In genomic region chr18:21629089-21629832, GRCh38 we compare ENCODE assay signal across 10 cellular contexts. TPM values are rescaled to one million over a fixed set of nuclear protein-coding genes. Genes with fewer than 3 reads are reported as not detected.
DNase-seq lines count a peak whose midpoint lies in the region; ATAC-seq, FAIRE-seq and TF ChIP-seq lines count a peak whose summit lies in the region.
"Had no signal": no experiment of that assay in that cellular context is flagged by ENCODE, and none has a peak within 500 bp of the region (broad histone marks: within the 10 kb centered on the region; RNA-seq: fewer than 3 reads in every experiment).

No MANE protein-coding gene starts in this region.

- no peak for TF ChIP-seq CTCF in Caco-2 (IDR thresholded peaks at IDR 0.05; ENCODE audit: insufficient read depth in 1 of 2, low read depth in 1 of 2, low read length in 1 of 2, severe bottlenecking in 1 of 2, unreplicated experiment in 1 of 2)
- no peak for TF ChIP-seq CTCF in omental fat pad (IDR thresholded peaks at IDR 0.05)

- H3K9me3 Mint-ChIP-seq in Caco-2 (ENCODE audit: unreplicated experiment) (no peaks in the 10 kb centered on the region), T-cell (no peaks in the 10 kb centered on the region)
- H3K9me3 Mint-ChIP-seq: mesothelial cell of epicardium had no signal

- H3K36me3 Mint-ChIP-seq in Caco-2 (ENCODE audit: insufficient read depth, unreplicated experiment) (peaks cover 85% of the 10 kb centered on the region), T-cell (peaks cover 31% of the 10 kb centered on the region)

- no peak overlapping the region for H3K4me3 ChIP-seq in Caco-2 (ENCODE audit: low read depth, low read length)

- H3K27ac Mint-ChIP-seq in Caco-2 (ENCODE audit: unreplicated experiment) (no peak overlapping the region), T-cell (peak overlapping the region; percentile 68 to 79)
- H3K27ac Mint-ChIP-seq: mesothelial cell of epicardium had no signal

- no peaks in the 10 kb centered on the region for H3K27me3 ChIP-seq in Caco-2 (replicated peaks; ENCODE audit: control insufficient read depth, insufficient read depth, low read length)

- FAIRE-seq in GM19239 (lab: Jason Lieb, UNC): peak; percentile 98

- peaks cover 2% of the 10 kb centered on the region for H3K36me3 ChIP-seq in Caco-2 (ENCODE audit: control insufficient read depth, insufficient read depth, low read length)

- ATAC-seq in HG02884 (IDR thresholded peaks at IDR 0.05; ENCODE audit: unreplicated experiment): peak; percentile 92
- ATAC-seq in T-cell (replicated peaks in 1 of 4): no peak
- no peak for ATAC-seq in omental fat pad (ENCODE audit: low FRiP score)

- no peaks in the 10 kb centered on the region for H3K4me1 ChIP-seq in Caco-2

- H3K4me1 Mint-ChIP-seq in Caco-2 (ENCODE audit: low read depth, unreplicated experiment) (no peaks in the 10 kb centered on the region), T-cell (peaks cover 18 to 22% (median 19%) of the 10 kb centered on the region in 3 donors)
- H3K4me1 Mint-ChIP-seq: mesothelial cell of epicardium had no signal

- intact Hi-C loops in Caco-2 (cut with micrococcal nuclease; ENCODE audit: unreplicated experiment): no loop called here

- TSS peak; percentile 31 for BruUV-seq in Caco-2 (replicated peaks; lab: Mats Ljungman, UMichigan)

- H3K9me3 ChIP-seq in Caco-2: no peaks in the 10 kb centered on the region

- POLR2A ChIA-PET in Caco-2 (lab: Charles Lee) (no interaction called here), T-cell (lab: Charles Lee) (interaction anchor here in 1 of 2 donors (0.6 kb wide), 1 partner anchor 71 kb away, joined by 8 read pairs; no protein-coding TSS in a partner anchor)

- CTCF ChIA-PET in Caco-2 (lab: Charles Lee) (no interaction called here), T-cell (lab: Charles Lee) (interaction anchor here (0.6 to 0.9 kb wide), 2 partner anchors 29 to 110 kb away, joined by 5 to 6 read pairs; partner anchors contain the start of gene ESCO1 (in 1 of the 2))

- H3K27me3 Mint-ChIP-seq in Caco-2 (ENCODE audit: insufficient read depth, unreplicated experiment) (no peaks in the 10 kb centered on the region), T-cell (no peaks in the 10 kb centered on the region)

- H3K4me3 Mint-ChIP-seq in Caco-2 (ENCODE audit: unreplicated experiment) (no peak overlapping the region), T-cell (peak overlapping the region in 1 of 3 donors; percentile 3)
- H3K4me3 Mint-ChIP-seq: mesothelial cell of epicardium had no signal

- DNase-seq in Caco-2 (no peak), GM19239 (ENCODE audit: insufficient read length, low spot score) (peak; percentile 18), T-cell (no peak), omental fat pad (ENCODE audit: low spot score) (no peak), HPDE6-E6E7 (ENCODE audit: extremely low spot score) (no peak)
- DNase-seq in activated CD4-positive, CD25-positive, alpha-beta regulatory T cell treated with anti-CD3 and anti-CD28 coated beads, Interleukin-2, amount 50 U/mL, for 72 hours: no peak
- DNase-seq in activated effector memory CD4-positive, alpha-beta T cell treated with Interleukin-2 at 50 U/mL for 16 hours: no peak
- DNase-seq: NCI-H1436 treated with DMSO at 0.1 percent for 48 hours had no signal

RNA-seq across cellular contexts. Expression of gene SNRPD1, which starts 17.1 kb away (rescaled TPM):
- total RNA-seq in Caco-2 (2022) (129 and 134 TPM in 2 replicates), T-cell (10 to 100 TPM; 18.7 to 31.2 (median 30.7) TPM), omental fat pad (10 to 100 TPM in 2 of 4 donors, 1 to 10 TPM in 2; 8.0 to 28.5 (median 10.7) TPM)

RNA-seq across cellular contexts. Expression of gene ESCO1, which starts 28.8 kb away (rescaled TPM):
- 23.0 and 24.2 TPM in 2 replicates for total RNA-seq in Caco-2 (2022)
- total RNA-seq in T-cell: 10 to 100 TPM; 24.5 to 32.6 (median 26.2) TPM
- 10 to 100 TPM in 3 of 4 donors, 1 to 10 TPM in 1; 8.6 to 13.2 (median 11.5) TPM for total RNA-seq in omental fat pad
